Comparison of ENCODE assay signal across 17 cellular contexts in the genomic region with DNA sequence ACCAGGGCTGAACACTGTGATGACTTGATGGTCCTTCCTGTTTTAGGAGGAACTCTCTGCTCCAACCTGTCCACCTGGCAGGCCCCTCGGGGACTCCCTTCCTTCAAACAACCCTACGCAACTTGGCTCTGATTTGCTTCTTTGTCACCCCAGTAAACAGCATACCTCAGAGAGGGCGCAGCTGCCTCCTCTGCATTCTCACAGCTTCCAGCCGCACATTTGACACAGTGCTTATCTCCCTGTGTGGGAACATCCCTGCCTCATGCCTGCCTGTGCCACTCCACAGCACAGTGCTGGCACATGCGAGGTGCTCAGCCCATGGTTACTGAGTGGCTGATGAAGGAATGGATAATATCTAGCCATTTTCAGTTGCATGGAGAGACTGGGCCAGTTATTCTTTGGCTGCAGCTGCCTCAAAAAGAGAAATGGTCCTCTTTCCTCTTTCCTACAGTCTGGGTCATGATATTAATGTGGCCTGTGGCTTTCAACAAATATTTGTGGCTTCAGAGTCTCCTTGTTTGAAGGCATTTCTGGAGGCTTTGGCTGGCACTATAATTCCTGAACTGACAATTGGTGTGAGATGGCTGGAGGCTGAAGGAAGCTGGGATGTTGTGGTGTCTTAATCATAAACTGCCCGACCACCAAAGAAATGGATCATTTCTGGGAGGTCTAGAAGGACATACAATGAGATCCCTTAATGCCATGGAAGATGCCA.
DNase-seq lines count a peak whose midpoint lies in the region; ATAC-seq and TF ChIP-seq lines count a peak whose summit lies in the region.
"Had no signal": no experiment of that assay in that cellular context is flagged by ENCODE, and none has a peak within 500 bp of the region (broad histone marks: within the 10 kb centered on the region; RNA-seq: fewer than 3 reads in every experiment).

No MANE protein-coding gene starts in this region.

- no peak overlapping the region for H3K4me2 ChIP-seq in DND-41 (ENCODE audit: insufficient read depth, low read length)
- H3K4me2 ChIP-seq in OCI-LY3 (ENCODE audit: low read length) = 0 out of 2 replicates have a peak overlapping the region, but pooled peaks have one; percentile 4
- no peak overlapping the region for H3K4me2 ChIP-seq in fibroblast of lung (ENCODE audit: extremely low read depth, insufficient read depth, low read length)
- no peak overlapping the region for H3K4me2 ChIP-seq in neuronal stem cell (ENCODE audit: insufficient read depth, low read length, poor library complexity, severe bottlenecking)

- no peak overlapping the region for H4K8ac ChIP-seq in neuronal stem cell (ENCODE audit: low read depth, low read length)

- H3K9ac ChIP-seq in DND-41 (ENCODE audit: low read depth, low read length) = no peak overlapping the region
- H3K9ac ChIP-seq in OCI-LY3 (ENCODE audit: low read length) = no peak overlapping the region
- no peak overlapping the region for H3K9ac ChIP-seq in fibroblast of lung (ENCODE audit: insufficient read depth, low read length)
- H3K9ac ChIP-seq in neuronal stem cell (ENCODE audit: low read depth, low read length, poor library complexity) = no peak overlapping the region

- H3K9me3 ChIP-seq in DND-41 (ENCODE audit: insufficient read depth, low read length, severe bottlenecking) (no peaks in the 10 kb centered on the region), OCI-LY3 (ENCODE audit: insufficient read depth, low read length) (no peaks in the 10 kb centered on the region), fibroblast of lung (ENCODE audit: control insufficient read depth, insufficient read depth, low read depth, low read length) (no peaks in the 10 kb centered on the region), neuronal stem cell (replicated peaks in 1 of 2; ENCODE audit: control insufficient read depth in 2 of 2, insufficient read depth in 1 of 2, low read depth in 1 of 2, low read length in 2 of 2) (no peaks in the 10 kb centered on the region)

- H3K4me3 ChIP-seq in DND-41 (ENCODE audit: low read depth in 1 of 2, low read length in 2 of 2) (no peak overlapping the region), OCI-LY3 (ENCODE audit: low read length) (no peak overlapping the region), fibroblast of lung (replicated peaks in 1 of 4; ENCODE audit: control extremely low read depth in 1 of 4, insufficient read depth in 1 of 4, low read depth in 3 of 4, low read length in 4 of 4) (no peak overlapping the region), neuronal stem cell (ENCODE audit: low read length in 2 of 2) (no peak overlapping the region)

- H2AK5ac ChIP-seq in neuronal stem cell (ENCODE audit: low read depth, low read length) = no peak overlapping the region

- ATAC-seq in DND-41 (ENCODE audit: insufficient read depth, low read depth) (peak; percentile 29; the same call in 1 of the 3 replicates), HG02884 (IDR thresholded peaks at IDR 0.05; ENCODE audit: unreplicated experiment) (no peak)
- ATAC-seq: activated CD4-positive, alpha-beta T cell treated with anti-CD3 and anti-CD28 coated beads for 36 hours had no signal

- peak overlapping the region; percentile 89 for H3K14ac ChIP-seq in neuronal stem cell (ENCODE audit: low read length)

- no peak overlapping the region for H2BK5ac ChIP-seq in neuronal stem cell (ENCODE audit: low read length)

- H2BK12ac ChIP-seq in neuronal stem cell (ENCODE audit: low read length) = no peak overlapping the region

- H4K91ac ChIP-seq in neuronal stem cell (ENCODE audit: low read depth, low read length, poor library complexity) = no peak overlapping the region

- no peaks in the 10 kb centered on the region for H3K4me1 ChIP-seq in DND-41 (ENCODE audit: insufficient read depth, low read length)
- H3K4me1 ChIP-seq in OCI-LY3 (ENCODE audit: low read length) = peaks cover 8% of the 10 kb centered on the region; the same call in 1 of the 2 replicates
- H3K4me1 ChIP-seq in fibroblast of lung (ENCODE audit: control insufficient read depth, extremely low read depth, insufficient read depth, low read length) = peaks cover 6% of the 10 kb centered on the region
- no peaks in the 10 kb centered on the region for H3K4me1 ChIP-seq in neuronal stem cell (ENCODE audit: control insufficient read depth in 2 of 2, insufficient read depth in 1 of 2, low read depth in 1 of 2, low read length in 2 of 2)

- H4K20me1 ChIP-seq in DND-41 (ENCODE audit: insufficient read depth, low read length) = no peaks in the 10 kb centered on the region
- H4K20me1 ChIP-seq in OCI-LY3 (ENCODE audit: insufficient read depth, low read length) = no peaks in the 10 kb centered on the region
- H4K20me1 ChIP-seq in fibroblast of lung (ENCODE audit: control insufficient read depth, extremely low read depth, insufficient read depth, low read length) = no peaks in the 10 kb centered on the region

- DNase-seq in DND-41 (no peak), fibroblast of lung (ENCODE audit: low read depth in 2 of 2) (peak; percentile 17 to 87), neuronal stem cell (ENCODE audit: low spot score) (no peak), activated T-cell treated with anti-CD3 and anti-CD28 coated beads for 4 hours (no peak), T-helper 1 cell (no peak), mucosa of gallbladder (ENCODE audit: low spot score) (no peak)
- DNase-seq: activated CD4-positive, alpha-beta T cell treated with anti-CD3 and anti-CD28 coated beads for 36 hours; activated naive CD4-positive, alpha-beta T cell treated with anti-CD3 and anti-CD28 coated beads, Interleukin-2, amount 50 U/mL, for 16 hours; DMS 273 treated with DMSO at 0.1 percent for 48 hours; effector CD8-positive, alpha-beta T cell; mammary epithelial cell; NCI-H774; retina; stimulated activated CD4-positive, alpha-beta T cell treated with anti-CD3 and anti-CD28 coated beads, Interleukin-1b, Interleukin-23, amount 100 ng/mL, for 48 hours; T1000 had no signal

- H3K36me3 ChIP-seq in DND-41 (ENCODE audit: insufficient read depth, low read length) (no peaks in the 10 kb centered on the region), OCI-LY3 (replicated peaks; ENCODE audit: low read depth, low read length) (no peaks in the 10 kb centered on the region), fibroblast of lung (ENCODE audit: control insufficient read depth, insufficient read depth, low read length) (no peaks in the 10 kb centered on the region), neuronal stem cell (replicated peaks in 1 of 2; ENCODE audit: control insufficient read depth in 2 of 2, insufficient read depth in 2 of 2, low read length in 2 of 2) (no peaks in the 10 kb centered on the region)

- WGBS in neuronal stem cell (ENCODE audit: extremely low coverage in 2 of 2, insufficient read length in 2 of 2, insufficient replicate concordance in 1 of 2), 2 donors = no CpG with 5 or more reads among the region's 6 CpGs

- no peak overlapping the region for H3K18ac ChIP-seq in neuronal stem cell (ENCODE audit: low read length)

- H2BK120ac ChIP-seq in neuronal stem cell (ENCODE audit: low read depth, low read length) = no peak overlapping the region

- no peak overlapping the region for H3K27ac ChIP-seq in DND-41 (ENCODE audit: low read length)
- H3K27ac ChIP-seq in OCI-LY3 (ENCODE audit: low read length) = no peak overlapping the region
- H3K27ac ChIP-seq in fibroblast of lung (ENCODE audit: insufficient read depth, low read length) = no peak overlapping the region
- H3K27ac ChIP-seq in neuronal stem cell (replicated peaks; ENCODE audit: low read length) = no peak overlapping the region

- no peak overlapping the region for H2BK15ac ChIP-seq in neuronal stem cell (ENCODE audit: low read length)

- H3K23ac ChIP-seq in neuronal stem cell (ENCODE audit: low read depth, low read length, poor library complexity) = no peak overlapping the region

- H3K79me2 ChIP-seq in DND-41 (ENCODE audit: insufficient read depth, low read length) (no peaks in the 10 kb centered on the region), OCI-LY3 (ENCODE audit: low read length) (no peaks in the 10 kb centered on the region), fibroblast of lung (ENCODE audit: control insufficient read depth, insufficient read depth, low read length) (no peaks in the 10 kb centered on the region)

- H3K27me3 ChIP-seq in DND-41 (ENCODE audit: insufficient read depth, low read length, poor library complexity) (no peaks in the 10 kb centered on the region), OCI-LY3 (ENCODE audit: low read depth, low read length) (no peaks in the 10 kb centered on the region), fibroblast of lung (ENCODE audit: control insufficient read depth, insufficient read depth, low read length) (no peaks in the 10 kb centered on the region), neuronal stem cell (ENCODE audit: control insufficient read depth in 3 of 3, insufficient read depth in 3 of 3, low read depth in 1 of 3, low read length in 3 of 3) (no peaks in the 10 kb centered on the region)

- H3K79me1 ChIP-seq in neuronal stem cell (ENCODE audit: low read depth, low read length) = no peaks in the 10 kb centered on the region

- H3K4ac ChIP-seq in neuronal stem cell (ENCODE audit: low read length) = no peak overlapping the region

- TF ChIP-seq CTCF in DND-41 (IDR thresholded peaks at IDR 0.05; ENCODE audit: borderline replicate concordance, extremely low read depth, low read length, poor library complexity, severe bottlenecking) = no peak
- TF ChIP-seq CTCF in OCI-LY3 (IDR thresholded peaks at IDR 0.05; ENCODE audit: low read depth, low read length) = no peak
- TF ChIP-seq CTCF in fibroblast of lung (conservative IDR thresholded peaks at IDR 0.05 in 1 of 2, IDR thresholded peaks at IDR 0.05 in 1 of 2; ENCODE audit: low read depth in 1 of 2, low read length in 2 of 2) = no peak

- H2AFZ ChIP-seq in DND-41 (ENCODE audit: low read depth, low read length) (no peak overlapping the region), OCI-LY3 (ENCODE audit: low read depth, low read length) (peak overlapping the region; percentile 39; the same call in 1 of the 2 replicates), fibroblast of lung (ENCODE audit: low read length) (no peak overlapping the region), neuronal stem cell (ENCODE audit: low read length) (no peak overlapping the region)

Comparison
In these comparisons a context has a peak if more than half of its experiments do, and no peak if none do; other contexts are left out.
1. DNase-seq: peak in fibroblast of lung (2 of 2); none in DND-41 (single experiment), neuronal stem cell (single experiment), activated T-cell treated with anti-CD3 and anti-CD28 coated beads for 4 hours (single experiment), T-helper 1 cell (0 of 5) and mucosa of gallbladder (single experiment).